ENCODE assay signal across 24 cellular contexts in the genomic region with DNA sequence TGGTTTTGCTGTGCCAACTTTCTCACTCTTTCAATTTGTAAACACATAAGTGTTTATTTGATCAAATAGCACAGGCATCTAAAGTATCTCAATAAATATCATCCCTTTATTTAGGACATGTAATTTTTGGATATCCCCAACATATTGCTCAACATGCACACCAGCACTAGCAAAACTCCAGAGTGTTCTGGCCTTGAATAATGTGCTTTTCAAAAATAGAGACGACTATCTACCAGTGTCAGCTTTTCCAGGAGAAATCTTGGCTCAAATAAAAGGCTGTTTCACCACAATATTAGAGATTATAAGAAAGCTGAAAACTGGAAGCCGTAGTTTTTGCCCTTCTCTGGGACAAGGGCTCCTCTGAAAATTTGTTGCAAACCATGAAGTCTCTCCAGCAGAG.
"Had no signal": no experiment of that assay in that cellular context is flagged by ENCODE, and none has a peak within 500 bp of the region (broad histone marks: within the 10 kb centered on the region; RNA-seq: fewer than 3 reads in every experiment).

No MANE protein-coding gene starts in this region.

- H3K9ac ChIP-seq: parathyroid adenoma had no signal

- H3K27ac Mint-ChIP-seq: memory B cell; mesothelial cell of epicardium; natural killer cell; stimulated activated naive B cell treated with anti-CD40 and anti-IgM and Interleukin-4, amounts not matched to agents 10 μg/mL and 1 μg/mL and 100 μg/mL, for 72 hours; stimulated activated naive CD8-positive, alpha-beta T cell treated with anti-CD3 and anti-CD28 coated beads, Interleukin-15, amount 100 ng/mL, for 72 hours had no signal

- H3K79me2 ChIP-seq: parathyroid adenoma had no signal

- H3K27me3 Mint-ChIP-seq: stimulated activated naive CD8-positive, alpha-beta T cell treated with anti-CD3 and anti-CD28 coated beads, Interleukin-15, amount 100 ng/mL, for 72 hours had no signal

- H3K4me3 Mint-ChIP-seq: memory B cell; mesothelial cell of epicardium; natural killer cell; neural crest cell; stimulated activated naive B cell treated with anti-CD40 and anti-IgM and Interleukin-4, amounts not matched to agents 10 μg/mL and 1 μg/mL and 100 μg/mL, for 72 hours; stimulated activated naive CD8-positive, alpha-beta T cell treated with anti-CD3 and anti-CD28 coated beads, Interleukin-15, amount 100 ng/mL, for 72 hours had no signal

- DNase-seq: caudate nucleus; dorsolateral prefrontal cortex; effector CD8-positive, alpha-beta T cell; glutamatergic neuron; islet precursor cell; lower lobe of right lung; natural killer cell; occipital lobe; sigmoid colon; stimulated activated CD4-positive, alpha-beta T cell treated with anti-CD3 and anti-CD28 coated beads, Interleukin-2, amount 100 ng/mL, for 24 hours; stimulated activated CD4-positive, alpha-beta T cell treated with anti-CD3 and anti-CD28 coated beads, Interleukin-4, amount 100 ng/mL, for 4 hours; stimulated activated naive B cell treated with anti-CD40 and anti-IgM and Interleukin-4, amounts not matched to agents 10 μg/mL and 1 μg/mL and 100 μg/mL, for 72 hours; stimulated activated naive CD8-positive, alpha-beta T cell treated with anti-CD3 and anti-CD28 coated beads, Interleukin-15, amount 100 ng/mL, for 72 hours; testis; transverse colon had no signal

- H2AFZ ChIP-seq: parathyroid adenoma had no signal

- H3K36me3 ChIP-seq: lower lobe of right lung, prostate gland, sigmoid colon, transverse colon had no signal

- H3K4me1 Mint-ChIP-seq: mesothelial cell of epicardium; neural crest cell; stimulated activated naive B cell treated with anti-CD40 and anti-IgM and Interleukin-4, amounts not matched to agents 10 μg/mL and 1 μg/mL and 100 μg/mL, for 72 hours had no signal

- ATAC-seq: esophagus mucosa; left lobe of liver; lower lobe of right lung; natural killer cell; stimulated activated naive B cell treated with anti-CD40 and anti-IgM and Interleukin-4, amounts not matched to agents 10 μg/mL and 1 μg/mL and 100 μg/mL, for 72 hours; stimulated activated naive CD8-positive, alpha-beta T cell treated with anti-CD3 and anti-CD28 coated beads, Interleukin-15, amount 100 ng/mL, for 72 hours had no signal

- H3K9me3 ChIP-seq: lower lobe of right lung, prostate gland, sigmoid colon, testis, transverse colon had no signal

- H3K4me1 ChIP-seq: lower lobe of right lung, parathyroid adenoma, prostate gland, testis, transverse colon had no signal

- H3K27me3 ChIP-seq: sigmoid colon, testis, transverse colon had no signal

- H3K27ac ChIP-seq: dorsolateral prefrontal cortex, lower lobe of right lung, parathyroid adenoma, prostate gland, sigmoid colon, skin epidermis, transverse colon had no signal

- H3K4me3 ChIP-seq: coronary artery, dorsolateral prefrontal cortex, lower lobe of right lung, prostate gland, sigmoid colon, skin epidermis, testis, transverse colon had no signal

- H3K36me3 Mint-ChIP-seq: memory B cell; mesothelial cell of epicardium; natural killer cell; stimulated activated naive B cell treated with anti-CD40 and anti-IgM and Interleukin-4, amounts not matched to agents 10 μg/mL and 1 μg/mL and 100 μg/mL, for 72 hours had no signal

- H3K9me3 Mint-ChIP-seq: memory B cell; natural killer cell; stimulated activated naive B cell treated with anti-CD40 and anti-IgM and Interleukin-4, amounts not matched to agents 10 μg/mL and 1 μg/mL and 100 μg/mL, for 72 hours; stimulated activated naive CD8-positive, alpha-beta T cell treated with anti-CD3 and anti-CD28 coated beads, Interleukin-15, amount 100 ng/mL, for 72 hours had no signal
